ENCODE assay signal across 8 cellular contexts in genomic region chr5:138337685-138338410, GRCh38. TPM values are rescaled to one million over a fixed set of nuclear protein-coding genes. Genes with fewer than 3 reads are reported as not detected.
DNase-seq lines count a peak whose midpoint lies in the region; TF ChIP-seq lines count a peak whose summit lies in the region.

FAM53C (plus strand) TSS chr5:138338266; CDS start chr5:138341336, 3,070 bp downstream.

- H3K36me3 ChIP-seq in ES-I3 (ENCODE audit: insufficient read depth, low read length) (peaks cover 7% of the 10 kb centered on the region), H7 (replicated peaks; ENCODE audit: control insufficient read depth, insufficient read depth, low read length) (peaks cover 9% of the 10 kb centered on the region), MG63 (peaks cover 36% of the 10 kb centered on the region), SJCRH30 (peaks cover 19% of the 10 kb centered on the region), neuron (ENCODE audit: insufficient read depth, low read length) (peaks cover 25% of the 10 kb centered on the region)

- peak within 1 kb of the TSS; percentile 99 for H3K27ac ChIP-seq in SJCRH30

- peaks cover 11% of the 10 kb centered on the region; the same call in 1 of the 2 replicates for H3K4me1 ChIP-seq in ES-I3 (ENCODE audit: insufficient read depth, low read length)
- 0 out of 2 replicates have a peak, but pooled peaks cover 2% of the 10 kb centered on the region for H3K4me1 ChIP-seq in SJCRH30
- H3K4me1 ChIP-seq in neuron (ENCODE audit: insufficient read depth, low read length) = peaks cover 18% of the 10 kb centered on the region

- H2AFZ ChIP-seq in neuron (ENCODE audit: low read depth, low read length) = peak within 1 kb of the TSS; percentile 85

- H3K27me3 ChIP-seq in H7 (ENCODE audit: control insufficient read depth, insufficient read depth, low read length) (no peaks in the 10 kb centered on the region), MG63 (no peaks in the 10 kb centered on the region), SJCRH30 (no peaks in the 10 kb centered on the region), neuron (ENCODE audit: insufficient read depth, low read length) (no peaks in the 10 kb centered on the region)

- peak; percentile 96 for DNase-seq in H7
- DNase-seq in MG63 = peak; percentile 92
- DNase-seq in SJCRH30 = peak; percentile 92 to 96
- peak; percentile 85 for DNase-seq in activated gamma-delta T cell treated with anti-CD3 and anti-CD28 coated beads, Interleukin-2, amount 50 U/mL, for 16 hours (ENCODE audit: low read depth)
- peak; percentile 89 to 97 for DNase-seq in foreskin fibroblast
- DNase-seq in stromal cell of bone marrow (ENCODE audit: low read depth) = peak; percentile 82

- no peaks in the 10 kb centered on the region for H3K9me3 ChIP-seq in ES-I3 (ENCODE audit: control insufficient read depth, insufficient read depth, low read length)
- H3K9me3 ChIP-seq in MG63 = no peaks in the 10 kb centered on the region
- no peaks in the 10 kb centered on the region for H3K9me3 ChIP-seq in SJCRH30 (replicated peaks)
- H3K9me3 ChIP-seq in neuron (ENCODE audit: low read length) = no peaks in the 10 kb centered on the region

- peak within 1 kb of the TSS; percentile 83 for H3K9ac ChIP-seq in ES-I3 (ENCODE audit: low read depth, low read length)

- TF ChIP-seq CTCF in foreskin fibroblast (IDR thresholded peaks at IDR 0.05; ENCODE audit: low read depth, low read length) = no peak

- H3K4me3 ChIP-seq in H7 (ENCODE audit: insufficient read depth, low read depth, low read length) (peak within 1 kb of the TSS; percentile 78), MG63 (peak within 1 kb of the TSS; percentile 99), SJCRH30 (peak within 1 kb of the TSS; percentile 74), foreskin fibroblast (ENCODE audit: low read depth in 1 of 2, low read length in 2 of 2) (peak within 1 kb of the TSS; percentile 83 to 98), neuron (ENCODE audit: low read length) (peak within 1 kb of the TSS; percentile 97)

RNA-seq across cellular contexts. Expression of gene FAM53C, which starts in this region (rescaled TPM):
- 70.4 and 74.5 TPM in 2 replicates for total RNA-seq in H7 (2014; rRNA removed; shearing (Covaris generic))
- total RNA-seq in MG63 (2014; rRNA removed; shearing (Covaris generic); ENCODE audit: low replicate concordance) = 34.5 and 76.2 TPM in 2 replicates
- total RNA-seq in SJCRH30 (2014; rRNA removed; shearing (Covaris generic)) = 40.3 and 40.5 TPM in 2 replicates

Comparison
In these comparisons a context has a peak if more than half of its experiments do, and no peak if none do; other contexts are left out.
1. Peak in every context shown above with its lines: DNase-seq, H3K4me3 ChIP-seq and H3K27ac ChIP-seq.